ENCODE assay signal across 22 cellular contexts in the genomic region with DNA sequence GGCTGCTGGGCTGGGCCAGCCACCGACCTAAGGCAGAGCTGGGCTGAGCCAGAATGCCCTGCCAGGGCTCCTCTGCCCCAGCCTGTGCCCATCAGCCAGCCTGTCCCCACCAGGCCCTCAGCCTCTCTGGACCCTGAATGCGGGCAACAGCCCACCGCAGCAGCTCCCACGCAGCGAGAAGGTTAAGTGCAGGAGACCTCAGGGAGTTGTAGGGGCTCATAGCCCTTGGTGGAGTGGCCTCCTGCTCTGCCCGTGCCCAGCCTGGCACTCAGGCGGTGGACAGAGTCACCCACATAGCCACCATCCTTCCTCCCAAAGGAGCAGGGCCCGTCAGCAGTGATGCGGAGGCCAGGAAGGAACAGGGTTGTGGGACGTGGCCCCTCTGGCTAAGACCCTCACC. TPM values are rescaled to one million over a fixed set of nuclear protein-coding genes. Genes with fewer than 3 reads are reported as not detected.
A peak's percentile ranks its signal among the peaks of the same experiment; 100 is the strongest.
DNase-seq lines count a peak whose midpoint lies in the region; ATAC-seq, FAIRE-seq and TF ChIP-seq lines count a peak whose summit lies in the region.
"Had no signal": no experiment of that assay in that cellular context is flagged by ENCODE, and none has a peak within 500 bp of the region (broad histone marks: within the 10 kb centered on the region; RNA-seq: fewer than 3 reads in every experiment).

No MANE protein-coding gene starts in this region.

- H3K4ac ChIP-seq in H1 (replicated peaks; ENCODE audit: insufficient read length, low read depth, low read length): no peak overlapping the region
- peak overlapping the region; percentile 43 for H3K4ac ChIP-seq in neuronal stem cell (ENCODE audit: low read length)

- H4K8ac ChIP-seq in H1 (ENCODE audit: extremely low read depth, insufficient read depth, low read length): no peak overlapping the region
- no peak overlapping the region for H4K8ac ChIP-seq in neuronal stem cell (ENCODE audit: low read depth, low read length)

- H3K9ac ChIP-seq in H1 (replicated peaks in 1 of 4; ENCODE audit: extremely low read depth in 1 of 4, low read depth in 3 of 4, low read length in 3 of 4) (no peak overlapping the region), neuronal stem cell (ENCODE audit: low read depth, low read length, poor library complexity) (peak overlapping the region; percentile 17)
- H3K9ac ChIP-seq: BLaER1 treated with 17β-estradiol and CSF1 and Interleukin-3, amounts not matched to agents 10 nM and 100 nM had no signal

- TF ChIP-seq CTCF in HEK293 (tag by site-specific recombination; IDR thresholded peaks at IDR 0.05) (no peak), Panc1 (IDR thresholded peaks at IDR 0.05) (no peak), H1 (IDR thresholded peaks at IDR 0.05; ENCODE audit: control extremely low read depth in 1 of 3, insufficient read depth in 1 of 3, low read depth in 1 of 3, low read length in 3 of 3) (no peak)

- H3K23me2 ChIP-seq in H1 (ENCODE audit: low read depth, low read length): no peaks in the 10 kb centered on the region

- POLR2A ChIA-PET in HEK293 (lab: Yijun Ruan, JAX) (no interaction called here), Panc1 (lab: Charles Lee) (no interaction called here), H1 (lab: Charles Lee; ENCODE audit: partially characterized antibody) (interaction anchor here (1.3 kb wide), 1 partner anchor 9 kb away, joined by 3 read pairs; no protein-coding TSS in a partner anchor)

- H3K4me3 ChIP-seq in HEK293 (ENCODE audit: low read depth, low read length) (no peak overlapping the region), Panc1 (ENCODE audit: low read depth in 2 of 2, low read length in 2 of 2) (no peak overlapping the region), H1 (ENCODE audit: extremely low read depth in 1 of 4, insufficient read depth in 2 of 4, low read depth in 3 of 4, low read length in 4 of 4) (no peak overlapping the region), neuronal stem cell (ENCODE audit: low read length in 2 of 2) (no peak overlapping the region)
- H3K4me3 ChIP-seq: A549; BLaER1 treated with 17β-estradiol and CSF1 and Interleukin-3, amounts not matched to agents 10 nM and 100 nM had no signal

- H2BK120ac ChIP-seq in H1 (replicated peaks; ENCODE audit: low read depth, low read length) (no peak overlapping the region), neuronal stem cell (ENCODE audit: low read depth, low read length) (no peak overlapping the region)

- no peak overlapping the region for H4K91ac ChIP-seq in H1 (replicated peaks; ENCODE audit: insufficient read length, low read length)
- no peak overlapping the region for H4K91ac ChIP-seq in neuronal stem cell (ENCODE audit: low read depth, low read length, poor library complexity)

- H3K14ac ChIP-seq in H1 (ENCODE audit: insufficient read length) (no peak overlapping the region), neuronal stem cell (ENCODE audit: low read length) (peak overlapping the region; percentile 86)

- no peak for FAIRE-seq in H1 (lab: Jason Lieb, UNC)
- no peak for FAIRE-seq in urothelium cell line (lab: Jason Lieb, UNC)
- FAIRE-seq: A549, D721Med, G401.6, GM19239 had no signal

- H2BK12ac ChIP-seq in H1 (ENCODE audit: low read depth, low read length) (no peak overlapping the region), neuronal stem cell (ENCODE audit: low read length) (peak overlapping the region; percentile 100)

- CTCF ChIA-PET in HEK293 (lab: Yijun Ruan, JAX): interaction anchor here (0.6 kb wide), 1 partner anchor 350 kb away, joined by 4 read pairs; no protein-coding TSS in a partner anchor
- CTCF ChIA-PET in Panc1 (lab: Charles Lee): no interaction called here
- CTCF ChIA-PET in H1 (lab: Charles Lee; ENCODE audit: partially characterized antibody): interaction anchor here (0.7 to 1.6 kb wide), 3 partner anchors 12 to 81 kb away, joined by 3 to 8 read pairs (median 4); no protein-coding TSS in a partner anchor

- H2BK15ac ChIP-seq in H1 (ENCODE audit: low read length): no peak overlapping the region
- H2BK15ac ChIP-seq in neuronal stem cell (ENCODE audit: low read length): peak overlapping the region; percentile 98

- no peak overlapping the region for H2AFZ ChIP-seq in H1 (ENCODE audit: low read length)
- no peak overlapping the region for H2AFZ ChIP-seq in neuronal stem cell (ENCODE audit: low read length)

- H3K79me2 ChIP-seq in H1 (ENCODE audit: control insufficient read depth in 1 of 2, insufficient read depth in 2 of 2, low read length in 2 of 2): no peaks in the 10 kb centered on the region

- DNase-seq in Panc1 (ENCODE audit: low read depth, low spot score): no peak
- no peak for DNase-seq in H1 (ENCODE audit: low read depth in 1 of 2, low spot score in 2 of 2)
- no peak for DNase-seq in neuronal stem cell (ENCODE audit: low spot score)
- no peak for DNase-seq in urothelium cell line (ENCODE audit: low spot score)
- DNase-seq in ecto neural progenitor cell (ENCODE audit: low spot score): no peak
- DNase-seq: AML-193; Caco-2; Calu3; CD4-positive, alpha-beta T cell; CD8-positive, alpha-beta T cell; DMS79 treated with DMSO at 0.1 percent for 48 hours; GF-D8 had no signal

- no peak overlapping the region for H3K4me2 ChIP-seq in H1 (ENCODE audit: insufficient read depth in 1 of 2, low read depth in 2 of 2, low read length in 2 of 2)
- no peak overlapping the region for H3K4me2 ChIP-seq in neuronal stem cell (ENCODE audit: insufficient read depth, low read length, poor library complexity, severe bottlenecking)
- H3K4me2 ChIP-seq: A549; BLaER1 treated with 17β-estradiol and CSF1 and Interleukin-3, amounts not matched to agents 10 nM and 100 nM had no signal

- no peak overlapping the region for H3K18ac ChIP-seq in H1 (ENCODE audit: extremely low read depth, low read length)
- peak overlapping the region; percentile 86 for H3K18ac ChIP-seq in neuronal stem cell (ENCODE audit: low read length)

- TF ChIP-seq EP300 in H1 (IDR thresholded peaks at IDR 0.05; ENCODE audit: borderline replicate concordance in 1 of 2, low read depth in 2 of 2, low read length in 2 of 2): no peak

- no peak for TF ChIP-seq RAD21 in H1 (IDR thresholded peaks at IDR 0.05 in 1 of 2, conservative IDR thresholded peaks at IDR 0.05 in 1 of 2; ENCODE audit: low read depth in 2 of 2, low read length in 2 of 2)

- in situ Hi-C loops in Panc1 (cut with HindIII; ENCODE audit: low pct_unique_long_range_greater_than_20kb, low sequenced_read_pairs): no loop called here

- no peaks in the 10 kb centered on the region for H3K4me1 ChIP-seq in HEK293 (ENCODE audit: control insufficient read depth, insufficient read depth, low read length)
- H3K4me1 ChIP-seq in Panc1 (ENCODE audit: control insufficient read depth, insufficient read depth, low read length): peaks cover 77% of the 10 kb centered on the region
- peaks cover 0 to 7% (median 2%) of the 10 kb centered on the region in 4 experiments; a peak in 4 of 7 replicates for H3K4me1 ChIP-seq in H1 (replicated peaks in 1 of 4; ENCODE audit: control insufficient read depth in 3 of 4, insufficient read depth in 4 of 4, low read length in 3 of 4)
- peaks cover 2 to 33% of the 10 kb centered on the region in 2 donors for H3K4me1 ChIP-seq in neuronal stem cell (ENCODE audit: control insufficient read depth in 2 of 2, insufficient read depth in 1 of 2, low read depth in 1 of 2, low read length in 2 of 2)

- no peak overlapping the region for H4K5ac ChIP-seq in H1 (ENCODE audit: insufficient read length, low read depth, low read length)

- WGBS in H1 (ENCODE audit: extremely low coverage in 1 of 2, insufficient coverage in 1 of 2, insufficient read length in 1 of 2, insufficient replicate concordance in 2 of 2, low coverage in 1 of 2, low lambda C conversion rate in 2 of 2, missing lambda C conversion rate in 1 of 2), 2 experiments: 93% methylated on average over 10 of the region's 10 CpGs; no CpG with 5 or more reads in 1 of the 2 experiments
- WGBS in neuronal stem cell (ENCODE audit: extremely low coverage in 2 of 2, insufficient read length in 2 of 2, insufficient replicate concordance in 1 of 2), 2 donors: no CpG with 5 or more reads among the region's 10 CpGs

- peaks cover 0 to 2% of the 10 kb centered on the region in 2 experiments for H4K20me1 ChIP-seq in H1 (replicated peaks in 1 of 2; ENCODE audit: control insufficient read depth in 1 of 2, insufficient read depth in 2 of 2, low read length in 2 of 2)

- H3K27me3 ChIP-seq in Panc1 (ENCODE audit: control insufficient read depth, insufficient read depth, low read length): no peaks in the 10 kb centered on the region
- peaks cover 0 to 3% (median 0%) of the 10 kb centered on the region in 4 experiments; a peak in 1 of 7 replicates for H3K27me3 ChIP-seq in H1 (replicated peaks in 1 of 4; ENCODE audit: control insufficient read depth in 3 of 4, extremely low read depth in 1 of 4, insufficient read depth in 3 of 4, low read length in 3 of 4)
- peaks cover 0 to 45% (median 0%) of the 10 kb centered on the region in 3 experiments for H3K27me3 ChIP-seq in neuronal stem cell (ENCODE audit: control insufficient read depth in 3 of 3, insufficient read depth in 3 of 3, low read depth in 1 of 3, low read length in 3 of 3)

- ATAC-seq in Panc1 (no peak), GM19351 (IDR thresholded peaks at IDR 0.05; ENCODE audit: unreplicated experiment) (no peak)
- ATAC-seq: CD8-positive, alpha-beta T cell had no signal

- no peak overlapping the region for H2BK20ac ChIP-seq in H1 (ENCODE audit: low read length)

- intact Hi-C loops in Panc1 (cut with micrococcal nuclease; ENCODE audit: unreplicated experiment): no loop called here

- no peak overlapping the region for H3K23ac ChIP-seq in H1 (ENCODE audit: insufficient read length)
- peak overlapping the region; percentile 86 for H3K23ac ChIP-seq in neuronal stem cell (ENCODE audit: low read depth, low read length, poor library complexity)

- H3K79me1 ChIP-seq in H1 (ENCODE audit: low read depth, low read length): no peaks in the 10 kb centered on the region
- H3K79me1 ChIP-seq in neuronal stem cell (ENCODE audit: low read depth, low read length): peaks cover 3% of the 10 kb centered on the region

- H2AK5ac ChIP-seq in H1 (ENCODE audit: low read depth, low read length): peak overlapping the region; percentile 39; the same call in 1 of the 2 replicates
- H2AK5ac ChIP-seq in neuronal stem cell (ENCODE audit: low read depth, low read length): peak overlapping the region; percentile 100

- H3K36me3 ChIP-seq in HEK293 (ENCODE audit: control insufficient read depth in 2 of 2, insufficient read depth in 1 of 2, low read length in 2 of 2) (no peaks in the 10 kb centered on the region), Panc1 (ENCODE audit: control insufficient read depth, insufficient read depth, low read length) (no peaks in the 10 kb centered on the region), H1 (ENCODE audit: control insufficient read depth in 2 of 4, insufficient read depth in 4 of 4, low read length in 3 of 4) (no peaks in the 10 kb centered on the region), neuronal stem cell (replicated peaks in 1 of 2; ENCODE audit: control insufficient read depth in 2 of 2, insufficient read depth in 2 of 2, low read length in 2 of 2) (no peaks in the 10 kb centered on the region)
- H3K36me3 ChIP-seq: BLaER1 treated with 17β-estradiol and CSF1 and Interleukin-3, amounts not matched to agents 10 nM and 100 nM had no signal

- H3K27ac ChIP-seq in HEK293 (ENCODE audit: extremely low read depth, low read depth, low read length) (no peak overlapping the region), Panc1 (ENCODE audit: low read length) (peak overlapping the region; percentile 57; the same call in 1 of the 2 replicates), H1 (ENCODE audit: low read depth, low read length) (no peak overlapping the region), neuronal stem cell (replicated peaks; ENCODE audit: low read length) (no peak overlapping the region)
- H3K27ac ChIP-seq: 22Rv1; A549; BLaER1 treated with 17β-estradiol and CSF1 and Interleukin-3, amounts not matched to agents 10 nM and 100 nM; C4-2B had no signal

- H3K56ac ChIP-seq in H1 (replicated peaks; ENCODE audit: insufficient read length, low read depth, low read length): no peak overlapping the region

- no peaks in the 10 kb centered on the region for H3K9me3 ChIP-seq in HEK293 (ENCODE audit: control insufficient read depth, insufficient read depth, low read depth, low read length)
- no peaks in the 10 kb centered on the region for H3K9me3 ChIP-seq in Panc1 (ENCODE audit: control insufficient read depth, insufficient read depth, low read depth, low read length)
- H3K9me3 ChIP-seq in H1 (ENCODE audit: insufficient read depth in 2 of 2, low read depth in 1 of 2, low read length in 1 of 2): no peaks in the 10 kb centered on the region
- no peaks in the 10 kb centered on the region for H3K9me3 ChIP-seq in neuronal stem cell (replicated peaks in 1 of 2; ENCODE audit: control insufficient read depth in 2 of 2, insufficient read depth in 1 of 2, low read depth in 1 of 2, low read length in 2 of 2)
- H3K9me3 ChIP-seq: A549; BLaER1 treated with 17β-estradiol and CSF1 and Interleukin-3, amounts not matched to agents 10 nM and 100 nM; Caco-2 had no signal

- BruUV-seq in Panc1 (replicated peaks; lab: Mats Ljungman, UMichigan): no TSS peak

- no peak for TF ChIP-seq POLR2A in H1 (IDR thresholded peaks at IDR 0.05; ENCODE audit: control extremely low read depth in 1 of 2, low read depth in 2 of 2, low read length in 2 of 2)

- peak overlapping the region; percentile 44; the same call in 1 of the 2 replicates for H2BK5ac ChIP-seq in H1 (ENCODE audit: low read depth, low read length)
- peak overlapping the region; percentile 59 for H2BK5ac ChIP-seq in neuronal stem cell (ENCODE audit: low read length)

RNA-seq across cellular contexts. Expression of a gene that starts 19.1 kb away (rescaled TPM):
- total RNA-seq in Panc1 (2021; ENCODE audit: unreplicated experiment): 52.1 TPM
- 46.4 TPM for polyA plus RNA-seq in Panc1 (2012; ENCODE audit: insufficient read length)
- 0.13 and 0.24 TPM in 2 replicates for total RNA-seq in H1 (2021; fragmentation: NEBNext Ultra II Directional; extraction: Animal tissue kit (Norgen Biotek cat#: 25700))
- 0.14 and 0.24 TPM in 2 replicates for polyA plus RNA-seq in H1 (2011; rRNA removed)
- 0.12 TPM for polyA plus RNA-seq in H1 (2011; cell fraction: cytosol; rRNA removed)
- polyA plus RNA-seq in H1 (2011; cell fraction: nucleus; rRNA removed): 0.27 TPM
- polyA plus RNA-seq in H1 (2012, experiment 1 of 2): 0.14 to 0.46 TPM (median 0.23 TPM) in 4 replicates
- 0.29 TPM for polyA plus RNA-seq in H1 (2012, experiment 2 of 2)
- polyA plus RNA-seq in H1 (2013, experiment 1 of 2): 0.08 TPM
- polyA plus RNA-seq in H1 (2013, experiment 2 of 2): 0.13 TPM
- polyA minus RNA-seq in H1 (2011; rRNA and poly(A)+ RNA removed): 0.16 and 0.17 TPM in 2 replicates
- polyA minus RNA-seq in H1 (2011; cell fraction: cytosol; rRNA and poly(A)+ RNA removed): not detected
- polyA minus RNA-seq in H1 (2011; cell fraction: nucleus; rRNA and poly(A)+ RNA removed): 0.30 TPM
- polyA plus RNA-seq in neuronal stem cell (2013, experiment 1 of 2): 8.6 TPM
- 8.5 TPM for polyA plus RNA-seq in neuronal stem cell (2013, experiment 2 of 2)
- total RNA-seq: CD4-positive, alpha-beta T cell; CD8-positive, alpha-beta T cell had no signal
- polyA plus RNA-seq: BJ had no signal

Comparison
In these comparisons a context has a peak if more than half of its experiments do, and no peak if none do; other contexts are left out.
1. RNA of a gene that starts 19.1 kb away (total RNA-seq): 52.1 TPM in Panc1 (single experiment); 0.13 to 0.24 TPM in H1; every median in the first group is over 10 times any median in the second.